ENCODE assay signal across 7 cellular contexts in the genomic region with DNA sequence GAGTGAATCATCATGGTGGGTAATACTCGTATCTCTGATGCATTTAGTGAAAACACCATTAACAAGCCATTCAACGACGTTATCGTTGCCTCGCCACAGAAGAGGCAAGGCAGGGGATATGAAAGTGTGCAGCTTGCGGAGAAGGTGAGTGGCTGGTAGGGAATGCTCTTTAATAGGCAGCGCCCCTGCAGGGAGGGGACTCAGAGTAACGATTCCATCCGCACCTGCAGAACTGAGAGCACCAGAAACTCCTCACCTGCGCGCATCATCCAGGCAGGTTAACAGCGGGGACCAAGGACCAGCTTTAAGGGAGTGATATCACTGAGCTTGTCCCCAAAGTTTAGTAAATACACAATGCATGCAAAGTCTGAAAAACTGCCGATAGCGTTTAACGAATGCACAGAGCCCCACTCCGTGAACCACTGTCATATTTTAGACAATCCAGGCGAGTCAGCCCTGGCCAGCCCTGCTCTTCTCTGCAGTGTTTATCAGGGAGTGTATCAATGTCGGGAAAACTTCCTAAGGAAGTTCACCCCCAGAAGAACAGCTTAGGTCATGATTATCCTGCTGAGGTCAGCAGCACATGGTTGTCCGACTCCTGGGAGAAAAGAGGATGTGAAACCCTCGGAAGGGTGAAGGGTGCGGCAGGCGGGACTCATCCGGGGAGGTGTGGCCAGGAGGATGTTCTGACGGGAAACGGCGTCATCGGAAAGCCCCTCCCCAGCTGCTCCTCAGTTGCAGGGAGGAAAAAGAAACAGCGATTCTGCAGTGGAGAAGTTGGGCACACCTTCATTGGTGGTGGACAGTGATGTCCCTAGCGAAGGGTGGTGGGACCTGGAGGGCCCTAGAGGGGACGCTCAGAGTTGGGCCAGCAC.
A peak's percentile ranks its signal among the peaks of the same experiment; 100 is the strongest.
DNase-seq lines count a peak whose midpoint lies in the region; ATAC-seq and TF ChIP-seq lines count a peak whose summit lies in the region.

No MANE protein-coding gene starts in this region.

- no peaks in the 10 kb centered on the region for H3K36me3 ChIP-seq in left lung

- H3K4me3 Mint-ChIP-seq in activated naive CD8-positive, alpha-beta T cell treated with anti-CD3 and anti-CD28 coated beads, Interleukin-2, amount 10 ng/mL, durations not matched to agents 7 days and 5 days: peak overlapping the region; percentile 45

- H3K27ac Mint-ChIP-seq in activated naive CD8-positive, alpha-beta T cell treated with anti-CD3 and anti-CD28 coated beads, Interleukin-2, amount 10 ng/mL, durations not matched to agents 7 days and 5 days: peak overlapping the region; percentile 64

- 0 out of 2 replicates have a peak, but pooled peaks have one; percentile 18 for TF ChIP-seq POLR2A in Raji (IDR thresholded peaks at IDR 0.05; ENCODE audit: insufficient read depth, low read depth, low read length)

- POLR2A ChIA-PET in activated naive CD8-positive, alpha-beta T cell treated with anti-CD3 and anti-CD28 coated beads, Interleukin-2, amount 10 ng/mL, durations not matched to agents 7 days and 5 days (lab: Charles Lee): no interaction called here

- H3K9me3 ChIP-seq in left lung: peaks cover 0 to 18% of the 10 kb centered on the region in 2 donors

- peaks cover 8% of the 10 kb centered on the region for H3K4me1 Mint-ChIP-seq in activated naive CD8-positive, alpha-beta T cell treated with anti-CD3 and anti-CD28 coated beads, Interleukin-2, amount 10 ng/mL, durations not matched to agents 7 days and 5 days

- H3K4me1 ChIP-seq in left lung: peaks cover 0 to 28% of the 10 kb centered on the region in 2 donors

- no peak overlapping the region for H3K4me3 ChIP-seq in left lung

- peaks cover 16% of the 10 kb centered on the region for H3K9me3 Mint-ChIP-seq in activated naive CD8-positive, alpha-beta T cell treated with anti-CD3 and anti-CD28 coated beads, Interleukin-2, amount 10 ng/mL, durations not matched to agents 7 days and 5 days

- peak overlapping the region; percentile 80 to 89 for H3K27ac ChIP-seq in left lung

- ATAC-seq in GM19455 (IDR thresholded peaks at IDR 0.05; ENCODE audit: unreplicated experiment): peak; percentile 53
- peak; percentile 85 for ATAC-seq in activated naive CD8-positive, alpha-beta T cell treated with anti-CD3 and anti-CD28 coated beads, Interleukin-2, amount 10 ng/mL, durations not matched to agents 7 days and 5 days (ENCODE audit: low read depth)
- peak; percentile 88 for ATAC-seq in left lung
- no peak for ATAC-seq in GM18873 (IDR thresholded peaks at IDR 0.05; ENCODE audit: low FRiP score, unreplicated experiment)
- ATAC-seq in GM21786 (IDR thresholded peaks at IDR 0.05; ENCODE audit: unreplicated experiment): no peak

- H3K27me3 Mint-ChIP-seq in activated naive CD8-positive, alpha-beta T cell treated with anti-CD3 and anti-CD28 coated beads, Interleukin-2, amount 10 ng/mL, durations not matched to agents 7 days and 5 days: no peaks in the 10 kb centered on the region

- intact Hi-C loops in left lung (cut with DNase I): no loop called here

- H3K27me3 ChIP-seq in left lung: no peaks in the 10 kb centered on the region

- no peak for TF ChIP-seq CTCF in left lung (IDR thresholded peaks at IDR 0.05)

- peak; percentile 54 for DNase-seq in activated naive CD8-positive, alpha-beta T cell treated with anti-CD3 and anti-CD28 coated beads, Interleukin-2, amount 10 ng/mL, durations not matched to agents 7 days and 5 days
- peak; percentile 92 to 93 for DNase-seq in left lung
- peak; percentile 27 to 42 for DNase-seq in stimulated activated CD8-positive, alpha-beta memory T cell treated with anti-CD3 and anti-CD28 coated beads, Interleukin-7, amount 100 ng/mL, for 48 hours (ENCODE audit: extremely low read depth in 1 of 2, low read depth in 1 of 2)

- H3K36me3 Mint-ChIP-seq in activated naive CD8-positive, alpha-beta T cell treated with anti-CD3 and anti-CD28 coated beads, Interleukin-2, amount 10 ng/mL, durations not matched to agents 7 days and 5 days: peaks cover 5% of the 10 kb centered on the region

Comparison
In these comparisons a context has a peak if more than half of its experiments do, and no peak if none do; other contexts are left out.
1. ATAC-seq: peak in GM19455 (single experiment), activated naive CD8-positive, alpha-beta T cell treated with anti-CD3 and anti-CD28 coated beads, Interleukin-2, amount 10 ng/mL, durations not matched to agents 7 days and 5 days (single experiment) and left lung (single experiment); none in GM18873 (single experiment) and GM21786 (single experiment).
2. DNase-seq: peak in every context shown above with its lines; median percentile 92 in left lung; 54 in activated naive CD8-positive, alpha-beta T cell treated with anti-CD3 and anti-CD28 coated beads, Interleukin-2, amount 10 ng/mL, durations not matched to agents 7 days and 5 days; 34 in stimulated activated CD8-positive, alpha-beta memory T cell treated with anti-CD3 and anti-CD28 coated beads, Interleukin-7, amount 100 ng/mL, for 48 hours.